In genomic region chr5:151214614-151215545, GRCh38 we compare ENCODE assay signal across 7 cellular contexts.
DNase-seq lines count a peak whose midpoint lies in the region; ATAC-seq and TF ChIP-seq lines count a peak whose summit lies in the region.

No MANE protein-coding gene starts in this region.

- peaks cover 98% of the 10 kb centered on the region for H3K4me1 ChIP-seq in OCI-LY1 (ENCODE audit: insufficient read depth, low read length, severe bottlenecking)

- H3K79me2 ChIP-seq in OCI-LY1 (ENCODE audit: insufficient read depth, low read length), result peaks cover 46% of the 10 kb centered on the region

- H3F3A ChIP-seq in OCI-LY1 (ENCODE audit: insufficient read depth, low read length), result peaks cover 13% of the 10 kb centered on the region

- H4K20me1 ChIP-seq in OCI-LY1 (ENCODE audit: insufficient read depth, low read length), result no peaks in the 10 kb centered on the region

- peak overlapping the region; percentile 62 for H3K4me3 ChIP-seq in OCI-LY1 (ENCODE audit: low read depth, low read length, poor library complexity, severe bottlenecking)
- H3K4me3 ChIP-seq in epithelial cell of esophagus (ENCODE audit: low read length), result no peak overlapping the region

- H3K27ac ChIP-seq in OCI-LY1 (ENCODE audit: low read depth, low read length, poor library complexity, severe bottlenecking), result peak overlapping the region; percentile 98

- peaks cover 63% of the 10 kb centered on the region for H3K36me3 ChIP-seq in OCI-LY1 (ENCODE audit: insufficient read depth, low read length)

- ATAC-seq in GM18870 (IDR thresholded peaks at IDR 0.05; ENCODE audit: unreplicated experiment) (peak; percentile 41), HG02678 (IDR thresholded peaks at IDR 0.05; ENCODE audit: unreplicated experiment) (peak; percentile 63)

- DNase-seq in epithelial cell of esophagus (ENCODE audit: low read depth) (peak; percentile 82), RKO (ENCODE audit: low spot score) (no peak), HK-2 (ENCODE audit: unreplicated experiment) (no peak)
- DNase-seq in stimulated activated CD8-positive, alpha-beta memory T cell treated with anti-CD3 and anti-CD28 coated beads, Interleukin-4, amount 100 ng/mL, for 48 hours, result peak; percentile 60

- H3K9ac ChIP-seq in OCI-LY1 (ENCODE audit: low read length), result peak overlapping the region; percentile 84

- H3K9me3 ChIP-seq in OCI-LY1 (ENCODE audit: low read length), result no peaks in the 10 kb centered on the region

- TF ChIP-seq CTCF in OCI-LY1 (IDR thresholded peaks at IDR 0.05; ENCODE audit: low read length), result no peak
- no peak for TF ChIP-seq CTCF in epithelial cell of esophagus (IDR thresholded peaks at IDR 0.05; ENCODE audit: insufficient read depth, low read depth, low read length, missing control alignments)

- H2AFZ ChIP-seq in OCI-LY1 (ENCODE audit: low read length), result no peak overlapping the region

- H3K27me3 ChIP-seq in OCI-LY1 (ENCODE audit: insufficient read depth, low read length), result no peaks in the 10 kb centered on the region

- peak overlapping the region; percentile 80 for H3K4me2 ChIP-seq in OCI-LY1 (ENCODE audit: low read length)

- no peaks in the 10 kb centered on the region for H3K9me2 ChIP-seq in OCI-LY1 (ENCODE audit: low read depth, low read length)

Comparison
In these comparisons a context has a peak if more than half of its experiments do, and no peak if none do; other contexts are left out.
1. DNase-seq: peak in epithelial cell of esophagus (single experiment) and stimulated activated CD8-positive, alpha-beta memory T cell treated with anti-CD3 and anti-CD28 coated beads, Interleukin-4, amount 100 ng/mL, for 48 hours (single experiment); none in RKO (single experiment) and HK-2 (single experiment).